In genomic region chrX:30493348-30493747, GRCh38 we compare ENCODE assay signal across 21 cellular contexts.
"Had no signal": no experiment of that assay in that cellular context is flagged by ENCODE, and none has a peak within 500 bp of the region (broad histone marks: within the 10 kb centered on the region; RNA-seq: fewer than 3 reads in every experiment).

No MANE protein-coding gene starts in this region.

- H3K27me3 ChIP-seq: neural progenitor cell, ovary, suprapubic skin, thyroid gland, upper lobe of left lung, uterus had no signal

- H3K4me1 ChIP-seq: heart right ventricle, left ventricle myocardium inferior, lower lobe of right lung, neural progenitor cell, suprapubic skin, thyroid gland, upper lobe of left lung, uterus had no signal

- DNase-seq: effector CD4-positive, alpha-beta T cell; heart right ventricle; islet precursor cell; left ventricle myocardium inferior; lower lobe of right lung; midbrain; nucleus accumbens; ovary; right cardiac atrium; small intestine; stimulated activated CD4-positive, alpha-beta T cell treated with anti-CD3 and anti-CD28 coated beads, Interleukin-12 subunit alpha, Interleukin-12 subunit beta, amount 100 ng/mL, for 4 hours; stimulated activated naive CD4-positive, alpha-beta T cell treated with Interleukin-2 at 50 U/mL for 16 hours; thyroid gland; upper lobe of left lung; uterus had no signal

- H3K4me1 Mint-ChIP-seq: memory B cell, neural progenitor cell had no signal

- H3K9me3 Mint-ChIP-seq: memory B cell, neural progenitor cell had no signal

- H3K36me3 ChIP-seq: heart right ventricle, left ventricle myocardium inferior, lower lobe of right lung, neural progenitor cell, ovary, suprapubic skin, thyroid gland, upper lobe of left lung, uterus had no signal

- H2AFZ ChIP-seq: neural progenitor cell had no signal

- H3K27ac ChIP-seq: coronary artery, heart right ventricle, left ventricle myocardium inferior, lower lobe of right lung, neural progenitor cell, ovary, suprapubic skin, thyroid gland, upper lobe of left lung, uterus had no signal

- H3K4me3 ChIP-seq: coronary artery, heart right ventricle, left ventricle myocardium inferior, lower lobe of right lung, neural progenitor cell, ovary, suprapubic skin, thyroid gland, upper lobe of left lung, uterus had no signal

- H3K27me3 Mint-ChIP-seq: memory B cell had no signal

- ATAC-seq: esophagus mucosa; heart right ventricle; lower lobe of right lung; natural killer cell treated with Interleukin-12 subunit alpha and Interleukin-12 subunit beta and Interleukin-15 and Interleukin-18, amount 100 ng/mL, for 72 hours; right cardiac atrium had no signal

- H3K4me2 ChIP-seq: neural progenitor cell had no signal

- H3K36me3 Mint-ChIP-seq: memory B cell; natural killer cell treated with Interleukin-12 subunit alpha and Interleukin-12 subunit beta and Interleukin-15 and Interleukin-18, amount 100 ng/mL, for 72 hours; neural progenitor cell had no signal

- H3K4me3 Mint-ChIP-seq: memory B cell; natural killer cell treated with Interleukin-12 subunit alpha and Interleukin-12 subunit beta and Interleukin-15 and Interleukin-18, amount 100 ng/mL, for 72 hours; neural progenitor cell had no signal

- H3K27ac Mint-ChIP-seq: memory B cell; natural killer cell treated with Interleukin-12 subunit alpha and Interleukin-12 subunit beta and Interleukin-15 and Interleukin-18, amount 100 ng/mL, for 72 hours; neural progenitor cell had no signal

- H3K9ac ChIP-seq: neural progenitor cell had no signal

- H3K9me3 ChIP-seq: heart right ventricle, left ventricle myocardium inferior, lower lobe of right lung, ovary, suprapubic skin, thyroid gland, upper lobe of left lung, uterus had no signal
